ENCODE assay signal across 18 cellular contexts in genomic region chr20:51503376-51503775, GRCh38.
"Had no signal": no experiment of that assay in that cellular context is flagged by ENCODE, and none has a peak within 500 bp of the region (broad histone marks: within the 10 kb centered on the region; RNA-seq: fewer than 3 reads in every experiment).

No MANE protein-coding gene starts in this region.

- H3K27me3 Mint-ChIP-seq: activated B cell treated with CpG ODN at 0.5 μM for 24 hours had no signal

- H3K27ac ChIP-seq: body of pancreas, coronary artery, foreskin keratinocyte, thoracic aorta had no signal

- H3K4me3 Mint-ChIP-seq: activated B cell treated with CpG ODN at 0.5 μM for 24 hours; stimulated activated effector memory CD8-positive, alpha-beta T cell treated with anti-CD3 and anti-CD28 coated beads, Interleukin-12 subunit alpha, Interleukin-12 subunit beta, amount 100 ng/mL, for 72 hours had no signal

- H3K9me3 ChIP-seq: body of pancreas, thoracic aorta had no signal

- H3K4me3 ChIP-seq: body of pancreas, coronary artery, thoracic aorta had no signal

- DNase-seq: activated B cell treated with CpG ODN at 0.5 μM for 24 hours; activated CD4-positive, alpha-beta T cell treated with anti-CD3 and anti-CD28 coated beads, Interleukin-2, amount 50 U/mL, for 1 hour; activated effector memory CD4-positive, alpha-beta T cell treated with Interleukin-2 at 50 U/mL for 16 hours; activated naive CD4-positive, alpha-beta T cell treated with anti-CD3 and anti-CD28 coated beads, Interleukin-2, amount 50 U/mL, for 16 hours; activated T-cell treated with anti-CD3 and anti-CD28 coated beads, Interleukin-2, amount 50 U/mL, for 1 hour; amniotic stem cell; body of pancreas; caudate nucleus; effector CD8-positive, alpha-beta T cell; foreskin keratinocyte; glutamatergic neuron; left colon; nucleus accumbens; retina; T-helper 2 cell had no signal

- H3K9me3 Mint-ChIP-seq: activated B cell treated with CpG ODN at 0.5 μM for 24 hours; stimulated activated effector memory CD8-positive, alpha-beta T cell treated with anti-CD3 and anti-CD28 coated beads, Interleukin-12 subunit alpha, Interleukin-12 subunit beta, amount 100 ng/mL, for 72 hours had no signal

- H3K27ac Mint-ChIP-seq: activated B cell treated with CpG ODN at 0.5 μM for 24 hours had no signal

- ATAC-seq: body of pancreas; foreskin keratinocyte; left colon; stimulated activated effector memory CD8-positive, alpha-beta T cell treated with anti-CD3 and anti-CD28 coated beads, Interleukin-12 subunit alpha, Interleukin-12 subunit beta, amount 100 ng/mL, for 72 hours had no signal

- H3K4me1 ChIP-seq: body of pancreas, foreskin keratinocyte had no signal

- H3K27me3 ChIP-seq: body of pancreas had no signal
